ENCODE assay signal across 8 cellular contexts in the genomic region with DNA sequence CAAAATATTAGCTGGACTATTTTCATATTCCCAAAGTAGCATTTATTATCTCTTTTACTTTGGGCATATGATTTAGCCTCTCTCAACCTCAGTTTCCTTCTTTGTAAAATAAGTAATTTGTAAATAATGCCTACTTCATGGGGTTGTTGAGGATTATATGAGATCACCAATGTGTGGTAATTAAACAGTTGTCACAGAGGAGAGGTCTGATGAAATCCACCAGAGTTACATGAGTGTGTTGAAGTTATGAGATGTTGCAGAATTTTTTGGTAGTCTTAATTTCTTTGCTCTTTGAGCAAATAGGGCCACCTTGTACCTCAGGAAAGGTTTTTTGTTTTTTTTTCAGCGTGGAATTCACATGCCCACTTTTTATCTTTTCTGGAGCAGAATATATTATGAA. TPM values are rescaled to one million over a fixed set of nuclear protein-coding genes. Genes with fewer than 3 reads are reported as not detected.
DNase-seq lines count a peak whose midpoint lies in the region; ATAC-seq and TF ChIP-seq lines count a peak whose summit lies in the region.

No MANE protein-coding gene starts in this region.

- H3K9me3 Mint-ChIP-seq in Caco-2 (ENCODE audit: unreplicated experiment) (no peaks in the 10 kb centered on the region), neural crest cell (peaks cover 6% of the 10 kb centered on the region)

- H3K4me3 Mint-ChIP-seq in Caco-2 (ENCODE audit: unreplicated experiment), result peak overlapping the region; percentile 95
- H3K4me3 Mint-ChIP-seq in neural crest cell, result peak overlapping the region; percentile 94

- intact Hi-C loops in Caco-2 (cut with micrococcal nuclease; ENCODE audit: unreplicated experiment), result no loop called here
- intact Hi-C loops in dorsolateral prefrontal cortex (cut with DNase I), result loop anchor here in 1 of 2 donors (10.0 kb wide), 1 partner anchor 124 kb away; no protein-coding TSS in a partner anchor

- POLR2A ChIA-PET in Caco-2 (lab: Charles Lee), result no interaction called here

- H3K36me3 ChIP-seq in Caco-2 (ENCODE audit: control insufficient read depth, insufficient read depth, low read length) (no peaks in the 10 kb centered on the region), NT2/D1 (ENCODE audit: insufficient read depth, insufficient read length, low read length) (peaks cover 41% of the 10 kb centered on the region)

- H3K27ac Mint-ChIP-seq in Caco-2 (ENCODE audit: unreplicated experiment) (no peak overlapping the region), neural crest cell (ENCODE audit: unreplicated experiment) (no peak overlapping the region)

- no peaks in the 10 kb centered on the region for H3K27me3 ChIP-seq in Caco-2 (replicated peaks; ENCODE audit: control insufficient read depth, insufficient read depth, low read length)
- H3K27me3 ChIP-seq in NT2/D1 (ENCODE audit: insufficient read depth, insufficient read length), result no peaks in the 10 kb centered on the region
- H3K27me3 ChIP-seq in dorsolateral prefrontal cortex, result peaks cover 0 to 13% (median 0%) of the 10 kb centered on the region in 45 donors

- peak overlapping the region; percentile 79 for H3K9ac ChIP-seq in NT2/D1 (ENCODE audit: insufficient read length, low read depth)

- H3K4me1 ChIP-seq in Caco-2 (no peaks in the 10 kb centered on the region), NT2/D1 (ENCODE audit: insufficient read depth, insufficient read length) (no peaks in the 10 kb centered on the region)

- no peak for TF ChIP-seq CTCF in Caco-2 (IDR thresholded peaks at IDR 0.05; ENCODE audit: insufficient read depth in 1 of 2, low read depth in 1 of 2, low read length in 1 of 2, severe bottlenecking in 1 of 2, unreplicated experiment in 1 of 2)
- no peak for TF ChIP-seq CTCF in dorsolateral prefrontal cortex (IDR thresholded peaks at IDR 0.05 in 54 of 56, conservative IDR thresholded peaks at IDR 0.05 in 2 of 56; ENCODE audit: low read depth in 1 of 56, partially characterized antibody in 56 of 56)
- TF ChIP-seq CTCF in neural crest cell (conservative IDR thresholded peaks at IDR 0.05), result no peak

- H3K4me1 Mint-ChIP-seq in Caco-2 (ENCODE audit: low read depth, unreplicated experiment), result no peaks in the 10 kb centered on the region
- H3K4me1 Mint-ChIP-seq in neural crest cell, result peaks cover 22% of the 10 kb centered on the region

- H3K36me3 Mint-ChIP-seq in Caco-2 (ENCODE audit: insufficient read depth, unreplicated experiment) (peaks cover 38% of the 10 kb centered on the region), neural crest cell (ENCODE audit: low read depth) (peaks cover 16% of the 10 kb centered on the region)

- H3K9me3 ChIP-seq in Caco-2 (no peaks in the 10 kb centered on the region), NT2/D1 (ENCODE audit: insufficient read depth, low read length) (no peaks in the 10 kb centered on the region)

- H3K4me3 ChIP-seq in Caco-2 (ENCODE audit: low read depth, low read length), result peak overlapping the region; percentile 43
- peak overlapping the region; percentile 88 for H3K4me3 ChIP-seq in NT2/D1 (ENCODE audit: insufficient read length, low read depth)
- H3K4me3 ChIP-seq in dorsolateral prefrontal cortex, result peak overlapping the region; percentile 35 to 84 (median 68)

- ATAC-seq in GM21515 (IDR thresholded peaks at IDR 0.05; ENCODE audit: unreplicated experiment), result no peak

- BruUV-seq in Caco-2 (replicated peaks; lab: Mats Ljungman, UMichigan), result no TSS peak

- H3K27ac ChIP-seq in dorsolateral prefrontal cortex, result peak overlapping the region in 15 of 59 donors; percentile 72 to 93 (median 90)

- CTCF ChIA-PET in Caco-2 (lab: Charles Lee), result no interaction called here

- DNase-seq in Caco-2 (no peak), NT2/D1 (ENCODE audit: low read depth, low spot score) (no peak), dorsolateral prefrontal cortex (no peak), neural crest cell (ENCODE audit: low read depth, low spot score) (no peak), iPS-NIHi11 (ENCODE audit: low spot score) (no peak), activated gamma-delta T cell treated with Interleukin-2 at 50 U/mL for 16 hours (no peak)
- DNase-seq in stimulated activated CD4-positive, alpha-beta T cell treated with anti-CD3 and anti-CD28 coated beads, Interleukin-4, amount 100 ng/mL, for 1 hour, result no peak

- H3K27me3 Mint-ChIP-seq in Caco-2 (ENCODE audit: insufficient read depth, unreplicated experiment) (no peaks in the 10 kb centered on the region), neural crest cell (ENCODE audit: low read depth) (no peaks in the 10 kb centered on the region)

RNA-seq across cellular contexts. Expression of gene COX7B, which starts 1.4 kb away (rescaled TPM):
- total RNA-seq in Caco-2 (2022) (243 and 283 TPM in 2 replicates), dorsolateral prefrontal cortex (100 to 1,000 TPM; 118 to 334 (median 263) TPM), neural crest cell (219 and 220 TPM in 2 replicates)

RNA-seq across cellular contexts. Expression of gene MAGT1, which starts 5.5 kb away (rescaled TPM):
- 75.0 and 75.7 TPM in 2 replicates for total RNA-seq in Caco-2 (2022)
- total RNA-seq in dorsolateral prefrontal cortex, result 10 to 100 TPM; 11.8 to 58.6 (median 21.0) TPM
- 41.0 and 45.1 TPM in 2 replicates for total RNA-seq in neural crest cell

RNA-seq across cellular contexts. Expression of gene ATP7A, which starts 9.8 kb away (rescaled TPM):
- total RNA-seq in Caco-2 (2022) (3.1 and 3.6 TPM in 2 replicates), dorsolateral prefrontal cortex (10 to 100 TPM in 2 of 120 experiments, 1 to 10 TPM in 118; 4.2 to 11.0 (median 6.7) TPM), neural crest cell (9.3 and 9.7 TPM in 2 replicates)
